8 cellular contexts compared by ENCODE assay signal in the genomic region with DNA sequence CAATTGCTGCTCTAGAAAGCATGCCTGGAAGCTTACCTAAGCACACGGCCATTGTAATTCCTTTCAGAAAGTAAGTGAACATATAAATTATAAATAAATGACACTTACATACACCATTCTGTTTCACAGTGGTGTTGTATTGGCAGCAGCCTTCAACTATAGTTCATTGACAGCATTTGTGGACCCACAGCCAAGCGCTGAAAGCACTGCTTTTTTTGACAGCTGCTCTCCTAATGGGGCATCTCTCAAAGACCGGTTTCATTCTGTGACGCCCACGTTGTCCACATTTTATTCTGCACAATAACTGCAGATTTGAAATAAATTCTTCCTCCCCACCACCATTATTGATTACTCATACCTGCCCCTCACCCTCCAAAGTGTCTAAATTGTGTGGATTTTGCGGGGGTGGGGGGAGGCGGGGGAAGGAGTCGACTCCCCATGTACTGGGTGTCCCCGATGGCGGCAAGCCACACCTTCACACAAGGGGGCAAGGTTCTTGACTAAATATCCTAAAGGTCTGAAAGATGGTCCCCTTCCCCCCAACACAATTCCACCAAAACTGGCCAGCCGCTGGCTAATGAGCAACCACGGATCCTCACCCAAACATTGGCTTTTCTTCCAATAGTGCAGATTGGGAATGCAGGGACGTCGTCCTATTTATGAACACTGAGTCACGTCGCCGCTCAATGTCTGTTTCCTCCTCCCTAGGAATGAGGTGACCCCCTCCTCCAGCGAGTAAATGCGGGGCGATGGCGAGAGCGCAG. TPM values are rescaled to one million over a fixed set of nuclear protein-coding genes. Genes with fewer than 3 reads are reported as not detected.
DNase-seq lines count a peak whose midpoint lies in the region; ATAC-seq and TF ChIP-seq lines count a peak whose summit lies in the region.

No MANE protein-coding gene starts in this region.

- peak overlapping the region; percentile 95 for H3K4me2 ChIP-seq in Loucy (ENCODE audit: low read depth, low read length, poor library complexity, severe bottlenecking)

- peak overlapping the region; percentile 60 for H3K4me3 ChIP-seq in CD8-positive, alpha-beta T cell (ENCODE audit: low read depth, low read length)
- H3K4me3 ChIP-seq in Loucy (ENCODE audit: low read length, poor library complexity, severe bottlenecking), result peak overlapping the region; percentile 85
- H3K4me3 ChIP-seq in tibial nerve, result peak overlapping the region; percentile 64 to 87 (median 78)

- WGBS in tibial nerve, 2 donors, result 9 to 10% methylated on average over 22 of the region's 22 CpGs

- no peak for TF ChIP-seq CTCF in CD8-positive, alpha-beta T cell (IDR thresholded peaks at IDR 0.05)
- TF ChIP-seq CTCF in Loucy (conservative IDR thresholded peaks at IDR 0.05; ENCODE audit: low read length) (no peak), MCF 10A (IDR thresholded peaks at IDR 0.05; ENCODE audit: unreplicated experiment) (no peak), tibial nerve (IDR thresholded peaks at IDR 0.05) (no peak)

- H3K27ac Mint-ChIP-seq in CD8-positive, alpha-beta T cell, result peak overlapping the region; percentile 58
- no peak overlapping the region for H3K27ac Mint-ChIP-seq in MCF 10A (ENCODE audit: low read depth, unreplicated experiment)
- no peak overlapping the region for H3K27ac Mint-ChIP-seq in memory B cell

- H3K9me3 ChIP-seq in CD8-positive, alpha-beta T cell (ENCODE audit: low read length), result no peaks in the 10 kb centered on the region
- no peaks in the 10 kb centered on the region for H3K9me3 ChIP-seq in Loucy (ENCODE audit: insufficient read depth, low read depth, low read length)
- H3K9me3 ChIP-seq in tibial nerve, result no peaks in the 10 kb centered on the region

- no peaks in the 10 kb centered on the region for H3K9me2 ChIP-seq in Loucy (replicated peaks; ENCODE audit: low read depth, low read length)

- TF ChIP-seq POLR2A in tibial nerve (IDR thresholded peaks at IDR 0.05), result no peak

- POLR2A ChIA-PET in CD8-positive, alpha-beta T cell (lab: Charles Lee), result interaction anchor here (0.7 kb wide), 1 partner anchor 15 kb away, joined by 3 read pairs; no protein-coding TSS in a partner anchor
- POLR2A ChIA-PET in MCF 10A (lab: Yijun Ruan, JAX), result interaction anchor here (0.6 to 2.9 kb wide), 4 partner anchors 9 to 87 kb away, joined by 3 to 9 read pairs (median 4); no protein-coding TSS in a partner anchor

- intact Hi-C loops in CD8-positive, alpha-beta T cell (cut with DNase I, micrococcal nuclease), result loop anchor here in 1 of 2 experiments (2.0 to 10.0 kb wide), 5 partner anchors 411 to 1999 kb away; partner anchors contain the start of genes CFAP298, CRYZL1, MRPS6 and SLC5A3
- intact Hi-C loops in MCF 10A (cut with micrococcal nuclease), result no loop called here

- peaks cover 41% of the 10 kb centered on the region for H3K79me2 ChIP-seq in Loucy (ENCODE audit: insufficient read depth, low read length)

- H3F3A ChIP-seq in Loucy (ENCODE audit: low read depth), result no peaks in the 10 kb centered on the region; the same call in 1 of the 2 replicates

- H3K9ac ChIP-seq in Loucy (ENCODE audit: low read depth, low read length, poor library complexity, severe bottlenecking), result peak overlapping the region; percentile 73

- no peak for DNase-seq in CD8-positive, alpha-beta T cell
- DNase-seq in MCF 10A (ENCODE audit: unreplicated experiment) (peak; percentile 9), memory B cell (ENCODE audit: low spot score in 2 of 2) (no peak), tibial nerve (ENCODE audit: low spot score in 2 of 2) (no peak), HuH-7 (ENCODE audit: low spot score) (no peak)

- no peak overlapping the region for H3K27ac ChIP-seq in CD8-positive, alpha-beta T cell (ENCODE audit: low read depth, low read length)
- H3K27ac ChIP-seq in tibial nerve, result peak overlapping the region in 3 of 4 donors; percentile 67 to 89 (median 86)

- no peaks in the 10 kb centered on the region for H4K20me1 ChIP-seq in Loucy (ENCODE audit: insufficient read depth, low read length, poor library complexity, severe bottlenecking)

- H3K36me3 ChIP-seq in CD8-positive, alpha-beta T cell (ENCODE audit: insufficient read depth, low read length), result no peaks in the 10 kb centered on the region
- H3K36me3 ChIP-seq in Loucy (ENCODE audit: insufficient read depth, low read length), result no peaks in the 10 kb centered on the region
- no peaks in the 10 kb centered on the region for H3K36me3 ChIP-seq in tibial nerve

- no peaks in the 10 kb centered on the region for H3K27me3 Mint-ChIP-seq in CD8-positive, alpha-beta T cell (ENCODE audit: low read depth)
- H3K27me3 Mint-ChIP-seq in MCF 10A (ENCODE audit: insufficient read depth, unreplicated experiment) (no peaks in the 10 kb centered on the region), memory B cell (no peaks in the 10 kb centered on the region)

- ATAC-seq in CD8-positive, alpha-beta T cell, result no peak
- ATAC-seq in memory B cell (ENCODE audit: low read depth) (no peak), GM18873 (IDR thresholded peaks at IDR 0.05; ENCODE audit: low FRiP score, unreplicated experiment) (no peak), HG03439 (IDR thresholded peaks at IDR 0.05; ENCODE audit: unreplicated experiment) (no peak)

- H3K4me1 Mint-ChIP-seq in CD8-positive, alpha-beta T cell (ENCODE audit: low read depth), result peaks cover 24% of the 10 kb centered on the region
- peaks cover 6% of the 10 kb centered on the region for H3K4me1 Mint-ChIP-seq in MCF 10A (ENCODE audit: insufficient read depth, unreplicated experiment)
- peaks cover 10% of the 10 kb centered on the region for H3K4me1 Mint-ChIP-seq in memory B cell

- BruUV-seq in MCF 10A (replicated peaks; lab: Mats Ljungman, UMichigan), result TSS peak; percentile 62

- no peaks in the 10 kb centered on the region for H3K9me3 Mint-ChIP-seq in CD8-positive, alpha-beta T cell
- H3K9me3 Mint-ChIP-seq in MCF 10A (ENCODE audit: unreplicated experiment) (no peaks in the 10 kb centered on the region), memory B cell (no peaks in the 10 kb centered on the region)

- H3K4me1 ChIP-seq in CD8-positive, alpha-beta T cell (ENCODE audit: insufficient read depth, low read length), result peaks cover 13% of the 10 kb centered on the region
- H3K4me1 ChIP-seq in Loucy (ENCODE audit: insufficient read depth, low read length, poor library complexity, severe bottlenecking), result peaks cover 53% of the 10 kb centered on the region
- peaks cover 0 to 29% (median 16%) of the 10 kb centered on the region in 4 donors for H3K4me1 ChIP-seq in tibial nerve

- peaks cover 4% of the 10 kb centered on the region for H3K36me3 Mint-ChIP-seq in CD8-positive, alpha-beta T cell
- H3K36me3 Mint-ChIP-seq in MCF 10A (ENCODE audit: insufficient read depth, unreplicated experiment) (no peaks in the 10 kb centered on the region), memory B cell (no peaks in the 10 kb centered on the region)

- TF ChIP-seq EP300 in tibial nerve (IDR thresholded peaks at IDR 0.05), result no peak

- peak overlapping the region; percentile 87 for H3K4me3 Mint-ChIP-seq in CD8-positive, alpha-beta T cell
- H3K4me3 Mint-ChIP-seq in MCF 10A (ENCODE audit: unreplicated experiment) (peak overlapping the region; percentile 81), memory B cell (peak overlapping the region; percentile 77)

- no peaks in the 10 kb centered on the region for H3K27me3 ChIP-seq in CD8-positive, alpha-beta T cell (ENCODE audit: insufficient read depth, low read length)
- H3K27me3 ChIP-seq in Loucy (ENCODE audit: insufficient read depth, low read length, poor library complexity, severe bottlenecking) (no peaks in the 10 kb centered on the region), tibial nerve (no peaks in the 10 kb centered on the region)

- peak overlapping the region; percentile 79; the same call in 1 of the 2 replicates for H2AFZ ChIP-seq in Loucy (ENCODE audit: low read length)

- CTCF ChIA-PET in CD8-positive, alpha-beta T cell (lab: Charles Lee), result interaction anchor here (1.0 to 2.9 kb wide), 4 partner anchors 11 to 266 kb away, joined by 3 to 17 read pairs (median 4); no protein-coding TSS in a partner anchor
- CTCF ChIA-PET in MCF 10A (lab: Yijun Ruan, JAX), result interaction anchor here (4.6 kb wide), 1 partner anchor 12 kb away, joined by 42 read pairs; no protein-coding TSS in a partner anchor

RNA-seq across cellular contexts. Expression of gene RCAN1, which starts 1.1 kb away (rescaled TPM):
- total RNA-seq in CD8-positive, alpha-beta T cell, result 1 to 10 TPM in 1 of 2 experiments, under 1 TPM in 1; 0.73 to 1.0 TPM
- total RNA-seq in MCF 10A (2022), result 11.9 and 18.4 TPM in 2 replicates
- total RNA-seq in tibial nerve, result 10 to 100 TPM; 51.8 to 71.2 (median 66.7) TPM

RNA-seq across cellular contexts. Expression of gene CLIC6, which starts 54.9 kb away (rescaled TPM):
- total RNA-seq in CD8-positive, alpha-beta T cell, result under 1 TPM; 0.08 to 0.16 TPM
- not detected in 2 replicates for total RNA-seq in MCF 10A (2022)
- total RNA-seq in tibial nerve, result 10 to 100 TPM in 1 of 4 donors, 1 to 10 TPM in 3; 3.3 to 11.6 (median 7.0) TPM
